In the genomic region with DNA sequence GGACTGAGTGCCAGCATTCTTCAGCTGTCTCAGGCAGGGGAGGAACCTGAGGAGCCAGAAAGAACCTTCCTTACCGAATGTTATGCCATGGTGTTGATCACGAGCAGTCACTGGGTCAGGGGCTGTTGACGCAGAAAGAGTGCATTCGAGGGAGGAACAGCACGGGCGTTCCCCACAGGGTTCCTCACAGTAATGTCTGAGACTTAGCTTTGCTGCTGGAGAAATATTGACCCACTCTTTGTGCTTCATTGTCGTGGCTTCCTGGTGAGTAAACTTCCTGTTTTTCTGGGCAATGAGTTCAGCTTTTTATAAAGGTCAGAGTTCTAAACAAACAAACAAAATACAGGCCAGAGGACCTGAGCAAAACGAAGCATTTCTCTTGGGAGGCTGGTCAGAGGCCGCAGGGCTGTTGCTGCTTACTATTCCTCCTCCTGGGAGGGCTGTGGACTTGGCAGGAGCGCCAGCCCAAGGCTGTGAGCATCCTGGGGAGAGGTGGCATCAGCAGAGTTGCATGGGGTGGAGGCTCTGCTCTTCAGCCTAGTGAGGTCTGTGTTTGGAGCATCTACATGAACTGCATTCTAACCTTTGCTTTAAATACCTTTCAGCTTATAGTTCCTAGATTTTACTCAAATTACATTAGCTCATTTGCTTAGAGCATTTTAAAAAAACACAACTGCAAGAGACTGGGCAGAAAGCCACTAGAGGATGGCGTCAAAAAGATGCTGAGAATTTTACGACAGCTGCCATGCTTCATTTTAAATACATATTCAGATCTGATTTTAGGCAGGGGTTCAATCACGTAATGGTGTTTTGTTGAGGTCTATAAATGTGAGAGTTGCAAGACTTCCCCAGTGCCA, we compare ENCODE assay signal across 12 cellular contexts.
DNase-seq lines count a peak whose midpoint lies in the region; ATAC-seq and TF ChIP-seq lines count a peak whose summit lies in the region.
"Had no signal": no experiment of that assay in that cellular context is flagged by ENCODE, and none has a peak within 500 bp of the region (broad histone marks: within the 10 kb centered on the region; RNA-seq: fewer than 3 reads in every experiment).

No MANE protein-coding gene starts in this region.

- H3K4me3 ChIP-seq in PC-9 (peak overlapping the region; percentile 6; the same call in 1 of the 2 replicates), fibroblast of mammary gland (ENCODE audit: control insufficient read depth, low read depth, low read length) (no peak overlapping the region), skeletal muscle satellite cell (ENCODE audit: low read length) (no peak overlapping the region)

- H3K79me2 ChIP-seq in PC-9 (ENCODE audit: low read depth), result no peaks in the 10 kb centered on the region; the same call in 1 of the 2 replicates

- no peak overlapping the region for H2AFZ ChIP-seq in PC-9

- H3K4me2 ChIP-seq in PC-9, result peak overlapping the region; percentile 72
- peak overlapping the region; percentile 45 for H3K4me2 ChIP-seq in skeletal muscle satellite cell (ENCODE audit: low read length)

- no peaks in the 10 kb centered on the region for H3K9me2 ChIP-seq in PC-9 (ENCODE audit: insufficient read depth)

- H3K36me3 ChIP-seq in PC-9 (ENCODE audit: low read depth) (0 out of 2 replicates have a peak, but pooled peaks cover 9% of the 10 kb centered on the region), skeletal muscle satellite cell (ENCODE audit: insufficient read depth, low read length) (peaks cover 51% of the 10 kb centered on the region)

- peak overlapping the region; percentile 26 for H3K9ac ChIP-seq in skeletal muscle satellite cell (ENCODE audit: low read depth, low read length)

- DNase-seq in NOMO-1 treated with DMSO at 0.1 percent for 48 hours (lab: John Stamatoyannopoulos, UW; ENCODE audit: unreplicated experiment) (peak; percentile 3), NOMO-1 (lab: John Stamatoyannopoulos, UW; ENCODE audit: unreplicated experiment in 2 of 2) (no peak), PC-9 (peak; percentile 9 to 93), fibroblast of mammary gland (ENCODE audit: low read depth) (peak; percentile 66), NCI-H128 (lab: John Stamatoyannopoulos, UW; ENCODE audit: unreplicated experiment) (no peak)
- DNase-seq: activated gamma-delta T cell treated with Interleukin-2 at 50 U/mL for 16 hours; midbrain; NCI-H510A; stimulated activated naive B cell treated with anti-CD40 and anti-IgM and Interleukin-4, amounts not matched to agents 10 μg/mL and 1 μg/mL and 100 μg/mL, for 72 hours had no signal

- no peak for ATAC-seq in GM19023 (IDR thresholded peaks at IDR 0.05; ENCODE audit: unreplicated experiment)
- ATAC-seq in HG03378 (IDR thresholded peaks at IDR 0.05; ENCODE audit: unreplicated experiment), result no peak
- ATAC-seq: stimulated activated naive B cell treated with anti-CD40 and anti-IgM and Interleukin-4, amounts not matched to agents 10 μg/mL and 1 μg/mL and 100 μg/mL, for 72 hours had no signal

- CTCF ChIA-PET in PC-9 (lab: Charles Lee), result interaction anchor here (0.6 kb wide), 1 partner anchor 13 kb away, joined by 3 read pairs; no protein-coding TSS in a partner anchor

- POLR2A ChIA-PET in PC-9 (lab: Charles Lee; ENCODE audit: unreplicated experiment), result no interaction called here

- peaks cover 31% of the 10 kb centered on the region for H3F3A ChIP-seq in PC-9 (ENCODE audit: insufficient read depth, low read depth)

- H4K20me1 ChIP-seq in PC-9 (ENCODE audit: insufficient read depth), result no peaks in the 10 kb centered on the region

- H3K4me1 ChIP-seq in PC-9 (replicated peaks; ENCODE audit: insufficient read depth), result peaks cover 27% of the 10 kb centered on the region
- peaks cover 17% of the 10 kb centered on the region for H3K4me1 ChIP-seq in skeletal muscle satellite cell (ENCODE audit: control insufficient read depth, insufficient read depth, low read length)

- H3K27me3 ChIP-seq in PC-9 (ENCODE audit: insufficient read depth, low read depth) (no peaks in the 10 kb centered on the region), skeletal muscle satellite cell (ENCODE audit: control insufficient read depth, insufficient read depth, low read length) (no peaks in the 10 kb centered on the region)

- TF ChIP-seq CTCF in PC-9 (conservative IDR thresholded peaks at IDR 0.05) (no peak), fibroblast of mammary gland (conservative IDR thresholded peaks at IDR 0.05; ENCODE audit: control insufficient read depth, insufficient read depth, low read depth, low read length) (no peak)

- no peaks in the 10 kb centered on the region for H3K9me3 ChIP-seq in PC-9 (ENCODE audit: insufficient read depth, low read depth)
- no peaks in the 10 kb centered on the region for H3K9me3 ChIP-seq in skeletal muscle satellite cell (replicated peaks; ENCODE audit: low read length)

- peak overlapping the region; percentile 84 for H3K27ac ChIP-seq in PC-9

- intact Hi-C loops in PC-9 (cut with micrococcal nuclease; ENCODE audit: unreplicated experiment), result no loop called here

- BruUV-seq in PC-9 (replicated peaks; lab: Mats Ljungman, UMichigan), result no TSS peak

Comparison
In these comparisons a context has a peak if more than half of its experiments do, and no peak if none do; other contexts are left out.
1. DNase-seq: peak in NOMO-1 treated with DMSO at 0.1 percent for 48 hours (single experiment), PC-9 (2 of 2) and fibroblast of mammary gland (single experiment); none in NOMO-1 (0 of 2) and NCI-H128 (single experiment).